Comparison of ENCODE assay signal across 8 cellular contexts in genomic region chr11:32891657-32892354, GRCh38. TPM values are rescaled to one million over a fixed set of nuclear protein-coding genes. Genes with fewer than 3 reads are reported as not detected.
DNase-seq lines count a peak whose midpoint lies in the region; ATAC-seq and TF ChIP-seq lines count a peak whose summit lies in the region.

No MANE protein-coding gene starts in this region.

- DNase-seq in A172 (ENCODE audit: low spot score) (peak; percentile 28), NCI-H774 (lab: John Stamatoyannopoulos, UW) (peak; percentile 45), choroid plexus epithelial cell (ENCODE audit: low read depth) (peak; percentile 23)

- ATAC-seq in HG02885 (IDR thresholded peaks at IDR 0.05; ENCODE audit: poor library complexity, unreplicated experiment) (no peak), HG03439 (IDR thresholded peaks at IDR 0.05; ENCODE audit: unreplicated experiment) (no peak), GM21526 (IDR thresholded peaks at IDR 0.05; ENCODE audit: low FRiP score, unreplicated experiment) (no peak)

- peaks cover 3% of the 10 kb centered on the region for H3K36me3 ChIP-seq in mucosa of stomach (ENCODE audit: control insufficient read depth, insufficient read depth, low read length)

- no peaks in the 10 kb centered on the region for H3K9me3 ChIP-seq in mucosa of stomach (ENCODE audit: control insufficient read depth, low read length)

- peaks cover 9% of the 10 kb centered on the region for H3K4me1 ChIP-seq in mucosa of stomach (ENCODE audit: control insufficient read depth, insufficient read depth, low read length)

- peak overlapping the region; percentile 74 for H3K4me3 ChIP-seq in GM08714 (ENCODE audit: low read length)
- H3K4me3 ChIP-seq in choroid plexus epithelial cell (ENCODE audit: low read depth, low read length), result peak overlapping the region; percentile 83
- peak overlapping the region; percentile 48 for H3K4me3 ChIP-seq in mucosa of stomach (ENCODE audit: low read length)

- no peaks in the 10 kb centered on the region for H3K27me3 ChIP-seq in mucosa of stomach (ENCODE audit: control insufficient read depth, insufficient read depth, low read length)

- H3K9ac ChIP-seq in mucosa of stomach (ENCODE audit: low read length), result peak overlapping the region; percentile 89

- TF ChIP-seq CTCF in choroid plexus epithelial cell (conservative IDR thresholded peaks at IDR 0.05; ENCODE audit: low read depth, low read length), result no peak

RNA-seq across cellular contexts. Expression of gene QSER1, which starts 0.8 kb away (rescaled TPM):
- total RNA-seq in A172 (2014; rRNA removed; shearing (Covaris generic)), result 24.8 and 25.8 TPM in 2 replicates
